2 cellular contexts compared by ENCODE assay signal in genomic region chr4:81454498-81454897, GRCh38.
TF ChIP-seq lines count a peak whose summit lies in the region.

No MANE protein-coding gene starts in this region.

TF ChIP-seq in HCT116, 20 proteins besides CTCF, POLR2A, EP300 and RAD21 (continued from another document):
- TF ChIP-seq TCF7L2 (IDR thresholded peaks at IDR 0.05; ENCODE audit: borderline replicate concordance, extremely low read depth, insufficient read depth, insufficient read length) (no peak), YY1 (IDR thresholded peaks at IDR 0.05; ENCODE audit: extremely low read depth, insufficient replicate concordance, low read depth, low read length) (no peak), SP1 (IDR thresholded peaks at IDR 0.05; ENCODE audit: low read depth) (no peak), EGR1 (IDR thresholded peaks at IDR 0.05; ENCODE audit: low read depth) (no peak), JUND (IDR thresholded peaks at IDR 0.05) (peak; percentile 49; the same call in 1 of the 2 replicates), EZH2 (IDR thresholded peaks at IDR 0.05) (no peak), ZBTB33 (IDR thresholded peaks at IDR 0.05; ENCODE audit: extremely low read depth, insufficient replicate concordance, low read length) (no peak), MAX (IDR thresholded peaks at IDR 0.05) (no peak), REST (IDR thresholded peaks at IDR 0.05; ENCODE audit: low read depth) (no peak), FOSL1 (IDR thresholded peaks at IDR 0.05; ENCODE audit: low read depth) (peak; percentile 45), ELF1 (IDR thresholded peaks at IDR 0.05; ENCODE audit: borderline replicate concordance, low read depth) (no peak), EZH2phosphoT487 (IDR thresholded peaks at IDR 0.05; ENCODE audit: borderline replicate concordance) (no peak), ATF3 (IDR thresholded peaks at IDR 0.05) (no peak)

TF ChIP-seq in K562, 482 proteins besides CTCF, POLR2A, EP300 and RAD21 (continued from another document and continues in another):
- peak; percentile 58 for TF ChIP-seq MYBL2 (IDR thresholded peaks at IDR 0.05; ENCODE audit: low read depth)
- TF ChIP-seq MYBL2 (CRISPR knock-in tag; IDR thresholded peaks at IDR 0.05; ENCODE audit: borderline replicate concordance): no peak
- TF ChIP-seq HIVEP1 (CRISPR knock-in tag; IDR thresholded peaks at IDR 0.05): no peak
- no peak for TF ChIP-seq SIN3B (IDR thresholded peaks at IDR 0.05; ENCODE audit: low read depth)
- no peak for TF ChIP-seq CHD4 (IDR thresholded peaks at IDR 0.05; ENCODE audit: insufficient read depth, insufficient replicate concordance, low read depth, low read length, poor library complexity, severe bottlenecking)
- no peak for TF ChIP-seq RBM34 (IDR thresholded peaks at IDR 0.05; ENCODE audit: borderline replicate concordance, insufficient read depth, low read length)
- no peak for TF ChIP-seq BRCA1 (IDR thresholded peaks at IDR 0.05)
- no peak for TF ChIP-seq BRCA1 (CRISPR knock-in tag; IDR thresholded peaks at IDR 0.05)
- peak; percentile 63; the same call in 1 of the 2 replicates for TF ChIP-seq CREB1 (IDR thresholded peaks at IDR 0.05)
- no peak for TF ChIP-seq CREB1 (CRISPR knock-in tag; IDR thresholded peaks at IDR 0.05)
- no peak for TF ChIP-seq SP1 (CRISPR knock-in tag; IDR thresholded peaks at IDR 0.05)
- no peak for TF ChIP-seq ZNF224 (CRISPR knock-in tag; IDR thresholded peaks at IDR 0.05)
- TF ChIP-seq MCM5 (IDR thresholded peaks at IDR 0.05; ENCODE audit: low read depth): no peak
- peak; percentile 83 for TF ChIP-seq JUN (IDR thresholded peaks at IDR 0.05; ENCODE audit: borderline replicate concordance, low read depth, low read length)
- TF ChIP-seq JUN (CRISPR knock-in tag; IDR thresholded peaks at IDR 0.05; ENCODE audit: borderline replicate concordance): no peak
- TF ChIP-seq ZNF561 (CRISPR knock-in tag; conservative IDR thresholded peaks at IDR 0.05): no peak
- no peak for TF ChIP-seq ZNF408 (CRISPR knock-in tag; IDR thresholded peaks at IDR 0.05; ENCODE audit: low read depth)
- TF ChIP-seq SIX5 (IDR thresholded peaks at IDR 0.05; ENCODE audit: borderline replicate concordance in 1 of 2, insufficient read depth in 1 of 2, low read depth in 1 of 2, low read length in 2 of 2): no peak
- peak; percentile 14; the same call in 1 of the 2 replicates for TF ChIP-seq ZEB2 (IDR thresholded peaks at IDR 0.05)
- TF ChIP-seq RNF2 (IDR thresholded peaks at IDR 0.05): no peak
- no peak for TF ChIP-seq ZNF347 (CRISPR knock-in tag; IDR thresholded peaks at IDR 0.05; ENCODE audit: low read depth)
- peak; percentile 46 for TF ChIP-seq ARID1B (IDR thresholded peaks at IDR 0.05)
- peak; percentile 90 for TF ChIP-seq JUND (IDR thresholded peaks at IDR 0.05; ENCODE audit: borderline replicate concordance, low read depth, low read length)
- TF ChIP-seq JUND (tag; IDR thresholded peaks at IDR 0.05; ENCODE audit: borderline replicate concordance, low read depth, low read length): peak; percentile 86
- peak; percentile 91 for TF ChIP-seq ATF3 (IDR thresholded peaks at IDR 0.05)
- TF ChIP-seq ATF3 (CRISPR knock-in tag; conservative IDR thresholded peaks at IDR 0.05): no peak
- no peak for TF ChIP-seq ZFX (CRISPR knock-in tag; IDR thresholded peaks at IDR 0.05)
- no peak for TF ChIP-seq ZNF764 (CRISPR knock-in tag; IDR thresholded peaks at IDR 0.05; ENCODE audit: low read depth)
- TF ChIP-seq ARHGAP35 (IDR thresholded peaks at IDR 0.05; ENCODE audit: partially characterized antibody): no peak
- TF ChIP-seq ZNF232 (CRISPR knock-in tag; IDR thresholded peaks at IDR 0.05): no peak
- no peak for TF ChIP-seq ATF2 (CRISPR knock-in tag; IDR thresholded peaks at IDR 0.05)
- no peak for TF ChIP-seq MTF1 (CRISPR knock-in tag; IDR thresholded peaks at IDR 0.05; ENCODE audit: borderline replicate concordance)
- TF ChIP-seq HDAC8 (tag; IDR thresholded peaks at IDR 0.05): no peak
- TF ChIP-seq SAFB2 (IDR thresholded peaks at IDR 0.05; ENCODE audit: borderline replicate concordance, low read depth, low read length, severe bottlenecking): no peak
- no peak for TF ChIP-seq SRSF1 (IDR thresholded peaks at IDR 0.05; ENCODE audit: low read depth, low read length)
- no peak for TF ChIP-seq NR0B1 (IDR thresholded peaks at IDR 0.05; ENCODE audit: partially characterized antibody)
- TF ChIP-seq PATZ1 (CRISPR knock-in tag; IDR thresholded peaks at IDR 0.05; ENCODE audit: borderline replicate concordance): no peak
- no peak for TF ChIP-seq ZBTB33 (CRISPR knock-in tag; IDR thresholded peaks at IDR 0.05)
- TF ChIP-seq ZNF3 (CRISPR knock-in tag; IDR thresholded peaks at IDR 0.05): no peak
- TF ChIP-seq THRAP3 (IDR thresholded peaks at IDR 0.05; ENCODE audit: borderline replicate concordance): no peak
- no peak for TF ChIP-seq ELF1 (tag; IDR thresholded peaks at IDR 0.05)
- no peak for TF ChIP-seq RBM17 (IDR thresholded peaks at IDR 0.05; ENCODE audit: borderline replicate concordance, low read depth, low read length)
- TF ChIP-seq ZNF143 (CRISPR knock-in tag; IDR thresholded peaks at IDR 0.05): no peak
- no peak for TF ChIP-seq TEAD2 (tag; IDR thresholded peaks at IDR 0.05)
- TF ChIP-seq HDGF (IDR thresholded peaks at IDR 0.05): no peak
- TF ChIP-seq FOXP4 (CRISPR knock-in tag; IDR thresholded peaks at IDR 0.05; ENCODE audit: borderline replicate concordance): no peak
- TF ChIP-seq PHTF2 (CRISPR knock-in tag; IDR thresholded peaks at IDR 0.05): no peak
- no peak for TF ChIP-seq LEF1 (IDR thresholded peaks at IDR 0.05)
- no peak for TF ChIP-seq KDM4B (IDR thresholded peaks at IDR 0.05; ENCODE audit: borderline replicate concordance in 2 of 2, low read depth in 1 of 2)
- TF ChIP-seq NFE2 (IDR thresholded peaks at IDR 0.05; ENCODE audit: low read depth): peak; percentile 82
- no peak for TF ChIP-seq LARP7 (IDR thresholded peaks at IDR 0.05)
- TF ChIP-seq AFF1 (IDR thresholded peaks at IDR 0.05; ENCODE audit: low read depth in 1 of 2, partially characterized antibody in 2 of 2): no peak
- TF ChIP-seq NUFIP1 (IDR thresholded peaks at IDR 0.05; ENCODE audit: partially characterized antibody): no peak
- TF ChIP-seq ATF1 (CRISPR knock-in tag; IDR thresholded peaks at IDR 0.05): no peak
- TF ChIP-seq ATF1 (tag; IDR thresholded peaks at IDR 0.05): 0 out of 2 replicates have a peak, but pooled peaks have one; percentile 49
- TF ChIP-seq TAF15 (IDR thresholded peaks at IDR 0.05; ENCODE audit: low read depth, low read length): no peak
- TF ChIP-seq ZNF584 (CRISPR knock-in tag; IDR thresholded peaks at IDR 0.05; ENCODE audit: low read depth): no peak
- TF ChIP-seq XRCC4 (IDR thresholded peaks at IDR 0.05; ENCODE audit: extremely low read depth, insufficient read depth, insufficient read length): no peak
- no peak for TF ChIP-seq MIER1 (IDR thresholded peaks at IDR 0.05; ENCODE audit: low read depth)
- no peak for TF ChIP-seq ZNF75A (CRISPR knock-in tag; IDR thresholded peaks at IDR 0.05)
- TF ChIP-seq TBP (optimal IDR thresholded peaks at IDR 0.05; ENCODE audit: low read depth, low read length): no peak
- TF ChIP-seq MCM2 (IDR thresholded peaks at IDR 0.05; ENCODE audit: low read depth): no peak
- no peak for TF ChIP-seq SNIP1 (IDR thresholded peaks at IDR 0.05; ENCODE audit: low read depth)
- TF ChIP-seq CTBP1 (IDR thresholded peaks at IDR 0.05; ENCODE audit: borderline replicate concordance): no peak
